In the genomic region with DNA sequence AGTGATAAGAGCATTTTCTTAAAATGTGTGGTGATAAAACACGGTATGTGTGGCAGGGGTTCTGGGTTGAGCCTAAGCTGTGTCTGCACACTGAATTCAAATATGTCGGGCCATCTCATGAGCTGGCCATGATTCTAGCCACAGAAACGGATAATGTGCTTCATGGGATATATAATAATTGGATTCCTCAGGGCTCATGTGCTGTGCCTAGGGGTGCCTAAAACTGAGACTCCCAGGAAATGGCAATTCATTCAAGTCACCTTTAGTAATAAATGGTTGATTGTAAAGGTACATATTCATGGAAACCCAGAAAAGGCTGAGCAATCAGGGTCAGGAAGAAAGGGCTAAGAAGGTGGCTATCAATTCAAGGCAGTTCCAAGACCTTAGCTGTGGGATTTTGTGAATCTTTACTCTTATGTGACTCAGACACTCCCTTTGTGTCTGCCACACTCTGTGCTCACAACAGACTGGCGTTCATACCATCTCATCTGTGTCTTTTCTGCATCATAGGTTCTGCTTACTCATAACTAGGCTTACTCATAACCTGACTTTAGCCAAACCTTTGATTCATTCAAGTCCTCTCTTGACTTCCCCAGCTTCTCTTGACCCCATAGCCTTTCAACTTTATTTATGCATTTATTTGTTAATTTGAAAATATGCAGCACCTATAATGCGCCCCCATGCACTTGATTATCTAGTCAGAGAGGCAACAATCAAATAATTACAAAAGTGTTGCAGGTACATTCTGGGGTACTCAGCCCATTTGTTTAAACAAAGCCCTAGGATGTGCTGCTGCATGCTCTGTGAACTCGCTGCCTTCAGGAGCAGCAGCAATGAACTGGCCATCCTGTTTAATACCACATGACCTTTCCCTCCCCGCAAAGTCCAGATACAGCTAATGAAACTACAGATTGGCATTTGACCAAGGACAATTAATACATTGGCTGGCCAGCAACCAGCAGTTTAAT, we compare ENCODE assay signal across 9 cellular contexts. TPM values are rescaled to one million over a fixed set of nuclear protein-coding genes. Genes with fewer than 3 reads are reported as not detected.
DNase-seq lines count a peak whose midpoint lies in the region; ATAC-seq and TF ChIP-seq lines count a peak whose summit lies in the region.
"Had no signal": no experiment of that assay in that cellular context is flagged by ENCODE, and none has a peak within 500 bp of the region (broad histone marks: within the 10 kb centered on the region; RNA-seq: fewer than 3 reads in every experiment).

No MANE protein-coding gene starts in this region.

- H3K36me3 ChIP-seq in duodenal mucosa (ENCODE audit: control insufficient read depth in 1 of 2, insufficient read depth in 2 of 2, low read length in 2 of 2) = no peaks in the 10 kb centered on the region
- no peaks in the 10 kb centered on the region for H3K36me3 ChIP-seq in heart right ventricle

- H3K9ac ChIP-seq in duodenal mucosa (ENCODE audit: low read depth in 1 of 2, low read length in 2 of 2) = no peak overlapping the region

- H3K9me3 ChIP-seq in duodenal mucosa (ENCODE audit: control insufficient read depth in 1 of 2, low read length in 2 of 2) (no peaks in the 10 kb centered on the region), heart right ventricle (no peaks in the 10 kb centered on the region)

- H3K4me3 ChIP-seq in GM08714 (ENCODE audit: low read length) (peak overlapping the region; percentile 37; the same call in 1 of the 2 replicates), duodenal mucosa (ENCODE audit: low read depth in 1 of 2, low read length in 2 of 2) (peak overlapping the region in 1 of 2 donors; percentile 35), heart right ventricle (no peak overlapping the region)
- H3K4me3 ChIP-seq: SK-N-MC had no signal

- H3K4me1 ChIP-seq in duodenal mucosa (ENCODE audit: control insufficient read depth in 1 of 2, insufficient read depth in 2 of 2, low read length in 2 of 2) (peaks cover 38 to 44% of the 10 kb centered on the region in 2 donors), heart right ventricle (no peaks in the 10 kb centered on the region)

- no peak for DNase-seq in NCI-H345 treated with DMSO at 0.1 percent for 48 hours (lab: John Stamatoyannopoulos, UW; ENCODE audit: unreplicated experiment)
- no peak for DNase-seq in NCI-H1105 treated with DMSO at 0.1 percent for 48 hours (lab: John Stamatoyannopoulos, UW)
- no peak for DNase-seq in substantia nigra (lab: John Stamatoyannopoulos, UW)
- no peak for DNase-seq in heart right ventricle

- H3K27ac ChIP-seq in duodenal mucosa (ENCODE audit: low read depth, low read length) (peak overlapping the region; percentile 58), substantia nigra (ENCODE audit: low read depth, low read length, poor library complexity, severe bottlenecking) (no peak overlapping the region), heart right ventricle (no peak overlapping the region)
- H3K27ac ChIP-seq: SK-N-MC had no signal

- no peak for TF ChIP-seq CTCF in heart right ventricle (IDR thresholded peaks at IDR 0.05)

- ATAC-seq in GM21390 (IDR thresholded peaks at IDR 0.05; ENCODE audit: unreplicated experiment) (peak; percentile 94), HG03521 (IDR thresholded peaks at IDR 0.05; ENCODE audit: unreplicated experiment) (peak; percentile 93), heart right ventricle (no peak)

- intact Hi-C loops in heart right ventricle (cut with DNase I) = no loop called here

- H3K27me3 ChIP-seq in duodenal mucosa (ENCODE audit: control insufficient read depth in 1 of 2, insufficient read depth in 2 of 2, low read length in 2 of 2) = no peaks in the 10 kb centered on the region
- H3K27me3 ChIP-seq in heart right ventricle = peaks cover 0 to 3% (median 0%) of the 10 kb centered on the region in 7 donors

- WGBS in heart right ventricle, 2 donors = 78 to 79% methylated on average over 7 of the region's 7 CpGs

RNA-seq across cellular contexts. Expression of a gene that starts 28.4 kb away (rescaled TPM):
- total RNA-seq in heart right ventricle = 10 to 100 TPM; 29.1 to 51.6 (median 37.0) TPM
- polyA plus RNA-seq in heart right ventricle = 1 to 10 TPM; 4.1 to 5.8 TPM

Comparison
In these comparisons a context has a peak if more than half of its experiments do, and no peak if none do; other contexts are left out.
1. ATAC-seq: peak in GM21390 (single experiment) and HG03521 (single experiment); none in heart right ventricle (0 of 8).